ENCODE assay signal across 16 cellular contexts in genomic region chr5:55985181-55985580, GRCh38. TPM values are rescaled to one million over a fixed set of nuclear protein-coding genes. Genes with fewer than 3 reads are reported as not detected.
DNase-seq lines count a peak whose midpoint lies in the region; ATAC-seq and TF ChIP-seq lines count a peak whose summit lies in the region.
"Had no signal": no experiment of that assay in that cellular context is flagged by ENCODE, and none has a peak within 500 bp of the region (broad histone marks: within the 10 kb centered on the region; RNA-seq: fewer than 3 reads in every experiment).

No MANE protein-coding gene starts in this region.

- no peaks in the 10 kb centered on the region for H3K9me3 ChIP-seq in CD4-positive, CD25-positive, alpha-beta regulatory T cell (ENCODE audit: control insufficient read depth in 2 of 2, low read length in 2 of 2)
- H3K9me3 ChIP-seq in MM.1S (replicated peaks; ENCODE audit: insufficient read depth, low read length): no peaks in the 10 kb centered on the region

- H2AFZ ChIP-seq in MM.1S (ENCODE audit: low read length): no peak overlapping the region

- H3K36me3 Mint-ChIP-seq in activated CD4-positive, alpha-beta memory T cell treated with anti-CD3 and anti-CD28 coated beads for 36 hours: peaks cover 35% of the 10 kb centered on the region
- H3K36me3 Mint-ChIP-seq in activated CD4-positive, alpha-beta memory T cell treated with anti-CD3 and anti-CD28 coated beads, Interleukin-2, amount 10 ng/mL, durations not matched to agents 7 days and 5 days (ENCODE audit: low read depth): peaks cover 39% of the 10 kb centered on the region
- H3K36me3 Mint-ChIP-seq in CD4-positive, CD25-positive, alpha-beta regulatory T cell: peaks cover 14% of the 10 kb centered on the region

- H3K36me3 ChIP-seq in CD4-positive, CD25-positive, alpha-beta regulatory T cell (ENCODE audit: control insufficient read depth, insufficient read depth, low read length): peaks cover 21% of the 10 kb centered on the region
- peaks cover 7% of the 10 kb centered on the region; the same call in 1 of the 2 replicates for H3K36me3 ChIP-seq in MM.1S (replicated peaks; ENCODE audit: insufficient read depth, low read length)

- peaks cover 9% of the 10 kb centered on the region for H4K20me1 ChIP-seq in MM.1S (ENCODE audit: insufficient read depth, low read length)

- peak overlapping the region; percentile 42 for H3K27ac Mint-ChIP-seq in activated CD4-positive, alpha-beta memory T cell treated with anti-CD3 and anti-CD28 coated beads for 36 hours
- no peak overlapping the region for H3K27ac Mint-ChIP-seq in activated CD4-positive, alpha-beta memory T cell treated with anti-CD3 and anti-CD28 coated beads, Interleukin-2, amount 10 ng/mL, durations not matched to agents 7 days and 5 days
- peak overlapping the region; percentile 41 to 92 (median 80) for H3K27ac Mint-ChIP-seq in CD4-positive, CD25-positive, alpha-beta regulatory T cell

- TF ChIP-seq CTCF in MM.1S (IDR thresholded peaks at IDR 0.05; ENCODE audit: low read length): no peak
- TF ChIP-seq CTCF in fibroblast of villous mesenchyme (IDR thresholded peaks at IDR 0.05; ENCODE audit: insufficient read depth, low read depth, low read length): no peak

- H3K27me3 ChIP-seq in CD4-positive, CD25-positive, alpha-beta regulatory T cell (ENCODE audit: control insufficient read depth, insufficient read depth, low read length): no peaks in the 10 kb centered on the region
- H3K27me3 ChIP-seq in MM.1S (replicated peaks; ENCODE audit: insufficient read depth, low read length): no peaks in the 10 kb centered on the region
- H3K27me3 ChIP-seq: BLaER1 had no signal

- H3F3A ChIP-seq in MM.1S (ENCODE audit: insufficient read depth, low read length): peaks cover 71% of the 10 kb centered on the region

- peaks cover 3% of the 10 kb centered on the region for H3K9me3 Mint-ChIP-seq in activated CD4-positive, alpha-beta memory T cell treated with anti-CD3 and anti-CD28 coated beads for 36 hours
- H3K9me3 Mint-ChIP-seq in activated CD4-positive, alpha-beta memory T cell treated with anti-CD3 and anti-CD28 coated beads, Interleukin-2, amount 10 ng/mL, durations not matched to agents 7 days and 5 days: no peaks in the 10 kb centered on the region
- peaks cover 0 to 1% (median 0%) of the 10 kb centered on the region in 7 donors for H3K9me3 Mint-ChIP-seq in CD4-positive, CD25-positive, alpha-beta regulatory T cell

- H3K79me2 ChIP-seq in MM.1S (ENCODE audit: low read length): peaks cover 100% of the 10 kb centered on the region

- ATAC-seq in CD4-positive, CD25-positive, alpha-beta regulatory T cell (ENCODE audit: low read depth in 2 of 2): no peak
- ATAC-seq in HG03354 (IDR thresholded peaks at IDR 0.05; ENCODE audit: poor library complexity, severe bottlenecking, unreplicated experiment) (no peak), GM19467 (IDR thresholded peaks at IDR 0.05; ENCODE audit: unreplicated experiment) (no peak)

- peak overlapping the region; percentile 43 for H3K9ac ChIP-seq in MM.1S (ENCODE audit: low read length)
- H3K9ac ChIP-seq: BLaER1 had no signal

- CTCF ChIA-PET in activated CD4-positive, alpha-beta memory T cell treated with anti-CD3 and anti-CD28 coated beads for 36 hours (lab: Charles Lee): interaction anchor here (1.5 to 1.8 kb wide), 3 partner anchors 7 to 215 kb away, joined by 3 to 5 read pairs (median 5); no protein-coding TSS in a partner anchor
- CTCF ChIA-PET in activated CD4-positive, alpha-beta memory T cell treated with anti-CD3 and anti-CD28 coated beads, Interleukin-2, amount 10 ng/mL, durations not matched to agents 7 days and 5 days (lab: Charles Lee): interaction anchor here (1.0 to 8.3 kb wide), 2 partner anchors 216 kb away, joined by 5 to 86 read pairs; no protein-coding TSS in a partner anchor

- intact Hi-C loops in activated CD4-positive, alpha-beta memory T cell treated with anti-CD3 and anti-CD28 coated beads for 36 hours (cut with micrococcal nuclease): no loop called here

- H3K27me3 Mint-ChIP-seq in activated CD4-positive, alpha-beta memory T cell treated with anti-CD3 and anti-CD28 coated beads for 36 hours: no peaks in the 10 kb centered on the region
- no peaks in the 10 kb centered on the region for H3K27me3 Mint-ChIP-seq in activated CD4-positive, alpha-beta memory T cell treated with anti-CD3 and anti-CD28 coated beads, Interleukin-2, amount 10 ng/mL, durations not matched to agents 7 days and 5 days
- H3K27me3 Mint-ChIP-seq in CD4-positive, CD25-positive, alpha-beta regulatory T cell: no peaks in the 10 kb centered on the region

- H3K27ac ChIP-seq in CD4-positive, CD25-positive, alpha-beta regulatory T cell (ENCODE audit: insufficient read depth, low read length, poor library complexity, severe bottlenecking): peak overlapping the region; percentile 63
- peak overlapping the region; percentile 90; the same call in 1 of the 2 replicates for H3K27ac ChIP-seq in MM.1S (ENCODE audit: low read length)
- H3K27ac ChIP-seq: BLaER1 had no signal

- H3K4me1 Mint-ChIP-seq in activated CD4-positive, alpha-beta memory T cell treated with anti-CD3 and anti-CD28 coated beads for 36 hours (ENCODE audit: low read depth): peaks cover 79% of the 10 kb centered on the region
- H3K4me1 Mint-ChIP-seq in activated CD4-positive, alpha-beta memory T cell treated with anti-CD3 and anti-CD28 coated beads, Interleukin-2, amount 10 ng/mL, durations not matched to agents 7 days and 5 days: peaks cover 51% of the 10 kb centered on the region
- peaks cover 45 to 85% (median 69%) of the 10 kb centered on the region in 4 donors for H3K4me1 Mint-ChIP-seq in CD4-positive, CD25-positive, alpha-beta regulatory T cell

- DNase-seq in activated CD4-positive, alpha-beta memory T cell treated with anti-CD3 and anti-CD28 coated beads for 36 hours: no peak
- no peak for DNase-seq in activated CD4-positive, alpha-beta memory T cell treated with anti-CD3 and anti-CD28 coated beads, Interleukin-2, amount 10 ng/mL, durations not matched to agents 7 days and 5 days
- peak in 1 of 3 donors; percentile 55 for DNase-seq in CD4-positive, CD25-positive, alpha-beta regulatory T cell
- DNase-seq in MM.1S (peak; percentile 51), fibroblast of villous mesenchyme (ENCODE audit: low read depth) (no peak)
- DNase-seq: COR-L47; GF-D8; GOT3; NCI-H1436; NCI-H2029; NCI-H2171; NCI-H446; NK-92 treated with Interleukin-12 subunit alpha and Interleukin-12 subunit beta, amount 100 ng/mL, for 24 hours had no signal

- H3K9me2 ChIP-seq in MM.1S (replicated peaks; ENCODE audit: insufficient read depth, low read length): no peaks in the 10 kb centered on the region

- H3K4me2 ChIP-seq in MM.1S (ENCODE audit: low read depth, low read length): peak overlapping the region; percentile 55
- H3K4me2 ChIP-seq: BLaER1 had no signal

- POLR2A ChIA-PET in activated CD4-positive, alpha-beta memory T cell treated with anti-CD3 and anti-CD28 coated beads for 36 hours (lab: Charles Lee): interaction anchor here (1.4 kb wide), 1 partner anchor 10 kb away, joined by 5 read pairs; the partner anchor contains the start of gene IL6ST
- POLR2A ChIA-PET in activated CD4-positive, alpha-beta memory T cell treated with anti-CD3 and anti-CD28 coated beads, Interleukin-2, amount 10 ng/mL, durations not matched to agents 7 days and 5 days (lab: Charles Lee): interaction anchor here (0.8 to 2.6 kb wide), 3 partner anchors 10 to 27 kb away, joined by 3 to 12 read pairs (median 4); partner anchors contain the start of gene IL6ST

- H3K4me3 ChIP-seq in CD4-positive, CD25-positive, alpha-beta regulatory T cell (ENCODE audit: low read depth, low read length): peak overlapping the region; percentile 51
- H3K4me3 ChIP-seq in MM.1S (ENCODE audit: low read length) (peak overlapping the region; percentile 32; the same call in 1 of the 2 replicates), fibroblast of villous mesenchyme (ENCODE audit: low read depth, low read length) (peak overlapping the region; percentile 35)
- H3K4me3 ChIP-seq: BLaER1 had no signal

- peaks cover 76% of the 10 kb centered on the region for H3K4me1 ChIP-seq in CD4-positive, CD25-positive, alpha-beta regulatory T cell (ENCODE audit: control insufficient read depth, insufficient read depth, low read length, poor library complexity, severe bottlenecking)
- peaks cover 52% of the 10 kb centered on the region for H3K4me1 ChIP-seq in MM.1S (ENCODE audit: low read length)
- H3K4me1 ChIP-seq: BLaER1 had no signal

- H3K4me3 Mint-ChIP-seq in activated CD4-positive, alpha-beta memory T cell treated with anti-CD3 and anti-CD28 coated beads for 36 hours: peak overlapping the region; percentile 3
- no peak overlapping the region for H3K4me3 Mint-ChIP-seq in activated CD4-positive, alpha-beta memory T cell treated with anti-CD3 and anti-CD28 coated beads, Interleukin-2, amount 10 ng/mL, durations not matched to agents 7 days and 5 days
- H3K4me3 Mint-ChIP-seq in CD4-positive, CD25-positive, alpha-beta regulatory T cell: peak overlapping the region; percentile 55 to 88 (median 78)

RNA-seq across cellular contexts. Expression of gene IL6ST, which starts 9.6 kb away (rescaled TPM):
- 10 to 100 TPM; 61.0 to 64.1 TPM for total RNA-seq in activated CD4-positive, alpha-beta memory T cell treated with anti-CD3 and anti-CD28 coated beads for 36 hours
- 10 to 100 TPM; 51.0 to 53.4 TPM for total RNA-seq in activated CD4-positive, alpha-beta memory T cell treated with anti-CD3 and anti-CD28 coated beads, Interleukin-2, amount 10 ng/mL, durations not matched to agents 7 days and 5 days
- 234 TPM for total RNA-seq in CD4-positive, CD25-positive, alpha-beta regulatory T cell
- 10 to 100 TPM; 25.3 to 59.8 (median 45.8) TPM for polyA plus RNA-seq in CD4-positive, CD25-positive, alpha-beta regulatory T cell
- total RNA-seq in fibroblast of villous mesenchyme: 281 and 557 TPM in 2 replicates
